In genomic region chr18:63367241-63367953, GRCh38 we compare ENCODE assay signal across 1 cellular context.
A peak's percentile ranks its signal among the peaks of the same experiment; 100 is the strongest.
TF ChIP-seq lines count a peak whose summit lies in the region.

No MANE protein-coding gene starts in this region.

TF ChIP-seq in GM12878, 131 proteins besides CTCF, POLR2A, EP300 and RAD21 (continued from another document and continues in another):
- TF ChIP-seq CEBPZ (IDR thresholded peaks at IDR 0.05; ENCODE audit: low read depth, low read length): no peak
- peak; percentile 88 for TF ChIP-seq RELB (IDR thresholded peaks at IDR 0.05; ENCODE audit: low read depth)
- no peak for TF ChIP-seq YBX1 (IDR thresholded peaks at IDR 0.05)
- peak; percentile 29; the same call in 1 of the 2 replicates for TF ChIP-seq NFIC (IDR thresholded peaks at IDR 0.05; ENCODE audit: low read depth, low read length)
- no peak for TF ChIP-seq CUX1 (IDR thresholded peaks at IDR 0.05; ENCODE audit: insufficient replicate concordance, low read depth, low read length)
- peak; percentile 46 for TF ChIP-seq E4F1 (IDR thresholded peaks at IDR 0.05; ENCODE audit: borderline replicate concordance, partially characterized antibody)
- TF ChIP-seq ZSCAN29 (IDR thresholded peaks at IDR 0.05): peak; percentile 87
- TF ChIP-seq ZNF24 (IDR thresholded peaks at IDR 0.05): no peak
- 0 out of 2 replicates have a peak, but pooled peaks have one; percentile 10 for TF ChIP-seq ATF7 (IDR thresholded peaks at IDR 0.05; ENCODE audit: low read depth)
- TF ChIP-seq NFXL1 (IDR thresholded peaks at IDR 0.05; ENCODE audit: borderline replicate concordance): no peak
- TF ChIP-seq SREBF2 (IDR thresholded peaks at IDR 0.05; ENCODE audit: low read length): no peak
- 0 out of 2 replicates have a peak, but pooled peaks have one; percentile 35 for TF ChIP-seq MTA2 (IDR thresholded peaks at IDR 0.05; ENCODE audit: low read depth)
- TF ChIP-seq EED (IDR thresholded peaks at IDR 0.05; ENCODE audit: low read depth): peak; percentile 83
- no peak for TF ChIP-seq ZBED1 (IDR thresholded peaks at IDR 0.05; ENCODE audit: borderline replicate concordance)
- no peak for TF ChIP-seq ZNF592 (IDR thresholded peaks at IDR 0.05)
- no peak for TF ChIP-seq ZBTB11 (CRISPR knock-in tag; IDR thresholded peaks at IDR 0.05)
- no peak for TF ChIP-seq ZBTB4 (CRISPR knock-in tag; IDR thresholded peaks at IDR 0.05)
- TF ChIP-seq ZNF384 (IDR thresholded peaks at IDR 0.05; ENCODE audit: borderline replicate concordance, low read depth, low read length): no peak
- no peak; the same call in 1 of the 2 replicates for TF ChIP-seq BACH1 (IDR thresholded peaks at IDR 0.05; ENCODE audit: borderline replicate concordance)
- TF ChIP-seq MEF2B (IDR thresholded peaks at IDR 0.05; ENCODE audit: partially characterized antibody, poor library complexity, severe bottlenecking): no peak
- TF ChIP-seq HDGF (IDR thresholded peaks at IDR 0.05): no peak
- TF ChIP-seq CREB1 (IDR thresholded peaks at IDR 0.05; ENCODE audit: low read depth): 0 out of 2 replicates have a peak, but pooled peaks have one; percentile 66
- TF ChIP-seq HDAC2 (IDR thresholded peaks at IDR 0.05): no peak
- no peak for TF ChIP-seq ATF2 (IDR thresholded peaks at IDR 0.05; ENCODE audit: low read length)
- TF ChIP-seq TAF1 (IDR thresholded peaks at IDR 0.05; ENCODE audit: borderline replicate concordance, low read depth, low read length): peak; percentile 72
- TF ChIP-seq BCL11A (IDR thresholded peaks at IDR 0.05; ENCODE audit: low read depth, low read length): no peak
- TF ChIP-seq PML (IDR thresholded peaks at IDR 0.05; ENCODE audit: low read length): no peak; the same call in none of the 2 replicates
- no peak for TF ChIP-seq BRCA1 (IDR thresholded peaks at IDR 0.05; ENCODE audit: low read depth, low read length)
- TF ChIP-seq JUND (IDR thresholded peaks at IDR 0.05; ENCODE audit: low read depth, low read length): no peak
